ENCODE assay signal across 11 cellular contexts in genomic region chr4:24115101-24115500, GRCh38.
"Had no signal": no experiment of that assay in that cellular context is flagged by ENCODE, and none has a peak within 500 bp of the region (broad histone marks: within the 10 kb centered on the region; RNA-seq: fewer than 3 reads in every experiment).

No MANE protein-coding gene starts in this region.

- FAIRE-seq: H1, H54 had no signal

- H3K27ac ChIP-seq: GM23248 had no signal

- H3K4me1 ChIP-seq: HAP-1 had no signal

- ATAC-seq: GM23338, HCT116 had no signal

- H3K36me3 ChIP-seq: HAP-1 had no signal

- H3K9me3 ChIP-seq: HAP-1 had no signal

- H3K4me3 ChIP-seq: GM23248, GM23338, HAP-1 had no signal

- DNase-seq: GM23248, GOT3, H7, H9, HCEC 1CT, HFFc6 had no signal

- H3K4me2 ChIP-seq: GM23338 had no signal

- H2AFZ ChIP-seq: GM23248, GM23338 had no signal

- H3K9ac ChIP-seq: GM23248 had no signal
